26 cellular contexts compared by ENCODE assay signal in the genomic region with DNA sequence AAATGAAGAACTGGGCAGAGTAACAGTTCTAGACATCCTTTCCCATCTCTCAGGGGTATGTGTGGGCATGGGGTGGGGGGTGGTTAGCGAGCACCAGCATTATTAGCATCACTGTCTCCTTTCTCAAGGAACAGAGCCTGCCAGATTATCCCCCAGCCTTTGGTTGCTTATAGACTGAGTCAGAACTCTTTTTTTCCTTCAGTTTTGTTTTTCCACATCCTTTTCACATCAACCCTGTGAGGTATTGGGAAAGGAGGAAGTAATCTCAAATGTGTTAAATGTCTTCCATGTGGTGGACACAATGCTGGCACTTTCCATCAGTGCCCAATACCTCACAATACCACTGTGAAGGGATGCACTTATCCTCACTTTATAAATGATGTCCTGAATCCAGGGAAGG. TPM values are rescaled to one million over a fixed set of nuclear protein-coding genes. Genes with fewer than 3 reads are reported as not detected.
"Had no signal": no experiment of that assay in that cellular context is flagged by ENCODE, and none has a peak within 500 bp of the region (broad histone marks: within the 10 kb centered on the region; RNA-seq: fewer than 3 reads in every experiment).

No MANE protein-coding gene starts in this region.

- DNase-seq: colonic mucosa; cortex of kidney; dorsolateral prefrontal cortex; effector CD4-positive, alpha-beta T cell; effector memory CD4-positive, alpha-beta T cell; erythroblast; esophagus squamous epithelium; foreskin melanocyte; gastrocnemius medialis; glutamatergic neuron; head of caudate nucleus; heart right ventricle; hippocampal formation; left cardiac atrium; left lung; left ventricle myocardium superior; lower lobe of right lung; mesendoderm; midbrain had no signal

- ATAC-seq: esophagus mucosa, gastrocnemius medialis, heart right ventricle, left cardiac atrium, left lung, left ventricle myocardium superior, lower lobe of right lung had no signal

- H3K4me1 ChIP-seq: colonic mucosa, gastrocnemius medialis had no signal

- H3K9me3 ChIP-seq: colonic mucosa, esophagus squamous epithelium, gastrocnemius medialis, heart right ventricle, left lung, lower lobe of right lung had no signal

- H3K27ac ChIP-seq: colonic mucosa, dorsolateral prefrontal cortex, esophagus squamous epithelium, gastrocnemius medialis, left lung, lower lobe of right lung had no signal

- H3K4me3 ChIP-seq: colonic mucosa, dorsolateral prefrontal cortex, esophagus squamous epithelium, gastrocnemius medialis, heart right ventricle, left lung, lower lobe of right lung had no signal

- H3K36me3 ChIP-seq: colonic mucosa, esophagus squamous epithelium, gastrocnemius medialis, heart right ventricle, left lung, lower lobe of right lung had no signal

RNA-seq across cellular contexts. Expression of a gene that starts 3.1 kb away (rescaled TPM):
- total RNA-seq: chondrocyte, colonic mucosa, esophagus mucosa, esophagus squamous epithelium, fibroblast of lung, gastrocnemius medialis, kidney epithelial cell, left lung, left ventricle myocardium superior, lower lobe of right lung, mononuclear cell, mucosa of gallbladder had no signal
- polyA plus RNA-seq: fibroblast of lung, keratinocyte had no signal
